ENCODE assay signal across 19 cellular contexts in genomic region chr9:80994892-80995291, GRCh38.
DNase-seq lines count a peak whose midpoint lies in the region; ATAC-seq, FAIRE-seq and TF ChIP-seq lines count a peak whose summit lies in the region.
"Had no signal": no experiment of that assay in that cellular context is flagged by ENCODE, and none has a peak within 500 bp of the region (broad histone marks: within the 10 kb centered on the region; RNA-seq: fewer than 3 reads in every experiment).

No MANE protein-coding gene starts in this region.

- H3K4me3 ChIP-seq in breast epithelium: no peak overlapping the region
- no peak overlapping the region for H3K4me3 ChIP-seq in fibroblast of villous mesenchyme (ENCODE audit: low read depth, low read length)
- H3K4me3 ChIP-seq: esophagus squamous epithelium, upper lobe of right lung had no signal

- intact Hi-C loops in MCF 10A (cut with micrococcal nuclease): no loop called here
- intact Hi-C loops in breast epithelium (cut with DNase I; ENCODE audit: low total_unique reads): no loop called here

- H3K9me3 Mint-ChIP-seq in MCF 10A (ENCODE audit: unreplicated experiment): no peaks in the 10 kb centered on the region

- H3K27me3 Mint-ChIP-seq in MCF 10A (ENCODE audit: insufficient read depth, unreplicated experiment): no peaks in the 10 kb centered on the region
- H3K27me3 Mint-ChIP-seq: CD4-positive, CD25-positive, alpha-beta regulatory T cell; stimulated activated naive CD8-positive, alpha-beta T cell treated with anti-CD3 and anti-CD28 coated beads, Interleukin-15, Interleukin-2, amounts not matched to agents 100 ng/mL and 50 ng/mL, for 24 hours had no signal

- H3K4me1 Mint-ChIP-seq in MCF 10A (ENCODE audit: insufficient read depth, unreplicated experiment): peaks cover 11% of the 10 kb centered on the region
- H3K4me1 Mint-ChIP-seq: CD4-positive, CD25-positive, alpha-beta regulatory T cell had no signal

- BruUV-seq in MCF 10A (replicated peaks; lab: Mats Ljungman, UMichigan): no TSS peak

- no peaks in the 10 kb centered on the region for H3K36me3 Mint-ChIP-seq in MCF 10A (ENCODE audit: insufficient read depth, unreplicated experiment)
- H3K36me3 Mint-ChIP-seq: CD4-positive, CD25-positive, alpha-beta regulatory T cell had no signal

- H3K27ac Mint-ChIP-seq in MCF 10A (ENCODE audit: low read depth, unreplicated experiment): no peak overlapping the region
- H3K27ac Mint-ChIP-seq: CD4-positive, CD25-positive, alpha-beta regulatory T cell; stimulated activated naive CD8-positive, alpha-beta T cell treated with anti-CD3 and anti-CD28 coated beads, Interleukin-15, Interleukin-2, amounts not matched to agents 100 ng/mL and 50 ng/mL, for 24 hours had no signal

- no peak overlapping the region for H3K4me3 Mint-ChIP-seq in MCF 10A (ENCODE audit: unreplicated experiment)
- H3K4me3 Mint-ChIP-seq: CD4-positive, CD25-positive, alpha-beta regulatory T cell; stimulated activated naive CD8-positive, alpha-beta T cell treated with anti-CD3 and anti-CD28 coated beads, Interleukin-15, Interleukin-2, amounts not matched to agents 100 ng/mL and 50 ng/mL, for 24 hours had no signal

- FAIRE-seq in urothelium cell line (lab: Jason Lieb, UNC): peak; percentile 27
- FAIRE-seq: GM18507, GM19239 had no signal

- no peak for ATAC-seq in HG03457 (IDR thresholded peaks at IDR 0.05; ENCODE audit: unreplicated experiment)
- ATAC-seq: upper lobe of right lung had no signal

- H3K27me3 ChIP-seq in breast epithelium: no peaks in the 10 kb centered on the region
- H3K27me3 ChIP-seq: esophagus squamous epithelium, upper lobe of right lung had no signal

- CTCF ChIA-PET in MCF 10A (lab: Yijun Ruan, JAX): interaction anchor here (1.0 kb wide), 1 partner anchor 820 kb away, joined by 3 read pairs; no protein-coding TSS in a partner anchor

- no peaks in the 10 kb centered on the region for H3K4me1 ChIP-seq in breast epithelium
- H3K4me1 ChIP-seq: esophagus squamous epithelium, upper lobe of right lung had no signal

- TF ChIP-seq CTCF in MCF 10A (IDR thresholded peaks at IDR 0.05; ENCODE audit: unreplicated experiment) (no peak), breast epithelium (IDR thresholded peaks at IDR 0.05) (no peak), fibroblast of villous mesenchyme (IDR thresholded peaks at IDR 0.05; ENCODE audit: insufficient read depth, low read depth, low read length) (no peak)

- H3K9me3 ChIP-seq in breast epithelium: no peaks in the 10 kb centered on the region
- H3K9me3 ChIP-seq: esophagus squamous epithelium, upper lobe of right lung had no signal

- H3K27ac ChIP-seq in breast epithelium: no peak overlapping the region
- H3K27ac ChIP-seq: esophagus squamous epithelium, upper lobe of right lung had no signal

- H3K36me3 ChIP-seq in breast epithelium: no peaks in the 10 kb centered on the region
- H3K36me3 ChIP-seq: esophagus squamous epithelium, upper lobe of right lung had no signal

- TF ChIP-seq POLR2A in breast epithelium (IDR thresholded peaks at IDR 0.05): no peak

- DNase-seq in MCF 10A (ENCODE audit: unreplicated experiment): peak; percentile 67
- DNase-seq in breast epithelium (ENCODE audit: low spot score in 2 of 2): no peak
- peak; percentile 69 for DNase-seq in amniotic epithelial cell (ENCODE audit: low read depth)
- DNase-seq in fibroblast of villous mesenchyme (ENCODE audit: low read depth): peak; percentile 58
- no peak for DNase-seq in urothelium cell line (ENCODE audit: low spot score)
- DNase-seq in NCI-H510A (lab: John Stamatoyannopoulos, UW): no peak
- no peak for DNase-seq in SKM-1 (lab: John Stamatoyannopoulos, UW; ENCODE audit: unreplicated experiment)
- DNase-seq: activated CD4-positive, alpha-beta T cell treated with anti-CD3 and anti-CD28 coated beads for 48 hours; activated naive CD4-positive, alpha-beta T cell; CD4-positive, CD25-positive, alpha-beta regulatory T cell; esophagus squamous epithelium; hippocampal formation; NCI-H1930; NCI-H524; upper lobe of right lung had no signal

- POLR2A ChIA-PET in MCF 10A (lab: Yijun Ruan, JAX): no interaction called here

Comparison
In these comparisons a context has a peak if more than half of its experiments do, and no peak if none do; other contexts are left out.
1. DNase-seq: peak in MCF 10A (single experiment), amniotic epithelial cell (single experiment) and fibroblast of villous mesenchyme (single experiment); none in breast epithelium (0 of 2), urothelium cell line (single experiment), NCI-H510A (single experiment) and SKM-1 (single experiment).